22 cellular contexts compared by ENCODE assay signal in the genomic region with DNA sequence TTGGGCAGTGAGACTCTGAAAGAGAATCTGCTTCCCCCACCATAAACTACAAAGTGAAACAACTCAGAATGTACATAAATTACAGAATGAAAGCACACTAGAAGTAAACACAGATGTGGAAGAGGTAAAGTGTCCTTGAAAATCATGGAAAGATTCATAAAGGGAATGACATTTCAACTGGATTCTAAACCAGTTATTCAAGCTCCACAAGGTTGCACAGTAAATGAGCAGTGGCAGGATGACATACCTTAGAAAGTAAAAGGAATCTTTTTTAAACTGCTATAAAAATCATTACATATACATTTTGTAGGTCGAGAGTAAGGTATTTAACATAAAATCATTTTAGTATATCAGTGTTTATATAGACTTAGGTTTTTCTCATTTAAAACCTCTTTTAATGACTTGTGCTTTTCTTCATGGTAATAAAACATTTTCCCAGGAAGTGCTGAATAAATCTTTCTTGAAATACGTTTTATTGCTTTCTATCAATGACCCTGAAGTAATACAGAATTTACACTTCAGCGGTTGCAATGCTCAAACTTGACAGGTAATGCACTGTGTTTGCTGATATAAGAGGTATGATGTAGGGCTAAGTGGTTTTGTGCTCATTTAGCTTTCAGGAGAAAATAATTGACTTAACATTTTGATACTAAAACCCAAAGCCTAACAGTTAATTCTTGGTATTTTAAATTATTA.
DNase-seq lines count a peak whose midpoint lies in the region; ATAC-seq and TF ChIP-seq lines count a peak whose summit lies in the region.
"Had no signal": no experiment of that assay in that cellular context is flagged by ENCODE, and none has a peak within 500 bp of the region (broad histone marks: within the 10 kb centered on the region; RNA-seq: fewer than 3 reads in every experiment).

No MANE protein-coding gene starts in this region.

- H3K4me3 ChIP-seq in neural cell (ENCODE audit: low read length): peak overlapping the region; percentile 8
- H3K4me3 ChIP-seq: coronary artery, ovary, right lobe of liver, upper lobe of left lung had no signal

- ATAC-seq in left lobe of liver: no peak
- no peak for ATAC-seq in HG02884 (IDR thresholded peaks at IDR 0.05; ENCODE audit: unreplicated experiment)
- ATAC-seq: activated CD4-positive, CD25-positive, alpha-beta regulatory T cell treated with anti-CD3 and anti-CD28 coated beads, Interleukin-2, amount 50 U/mL, for 24 hours; activated CD8-positive, alpha-beta T cell treated with anti-CD3 and anti-CD28 coated beads for 36 hours; naive thymus-derived CD8-positive, alpha-beta T cell; right lobe of liver had no signal

- TF ChIP-seq RAD21 in neural cell (conservative IDR thresholded peaks at IDR 0.05): no peak

- H3K36me3 ChIP-seq in neural cell (ENCODE audit: insufficient read depth, low read length): no peaks in the 10 kb centered on the region
- H3K36me3 ChIP-seq: ovary, right lobe of liver, upper lobe of left lung had no signal

- DNase-seq in NCI-H1417 (lab: John Stamatoyannopoulos, UW) (peak; percentile 18 to 83 (median 76)), NCI-H1417 treated with DMSO at 0.1 percent for 48 hours (lab: John Stamatoyannopoulos, UW) (no peak), NCI-H2029 treated with DMSO at 0.1 percent for 48 hours (lab: John Stamatoyannopoulos, UW) (peak; percentile 36), amniotic epithelial cell (ENCODE audit: low read depth) (peak; percentile 19), NCI-H526 treated with DMSO at 0.1 percent for 48 hours (lab: John Stamatoyannopoulos, UW) (no peak), left lobe of liver (ENCODE audit: low spot score) (no peak)
- DNase-seq: activated CD8-positive, alpha-beta T cell treated with anti-CD3 and anti-CD28 coated beads for 36 hours; activated gamma-delta T cell treated with Interleukin-2 at 50 U/mL for 16 hours; activated T-cell treated with anti-CD3 and anti-CD28 coated beads for 4 hours; AML-193; CD8-positive, alpha-beta memory T cell; glutamatergic neuron; naive thymus-derived CD8-positive, alpha-beta T cell; NCI-H446 treated with DMSO at 0.1 percent for 48 hours; ovary; right lobe of liver; upper lobe of left lung had no signal

- H3K9me3 ChIP-seq in neural cell (ENCODE audit: low read length): no peaks in the 10 kb centered on the region
- H3K9me3 ChIP-seq: ovary, right lobe of liver, upper lobe of left lung had no signal

- H3K27me3 ChIP-seq in neural cell (ENCODE audit: insufficient read depth, low read depth, low read length): no peaks in the 10 kb centered on the region
- H3K27me3 ChIP-seq: right lobe of liver, upper lobe of left lung had no signal

- peak; percentile 59 for TF ChIP-seq EP300 in neural cell (conservative IDR thresholded peaks at IDR 0.05; ENCODE audit: poor library complexity, severe bottlenecking)

- H3K4me2 ChIP-seq in neural cell (ENCODE audit: low read length): peak overlapping the region; percentile 10

- H3F3A ChIP-seq in neural cell (ENCODE audit: insufficient read depth, low read length, poor library complexity, severe bottlenecking): no peaks in the 10 kb centered on the region

- no peaks in the 10 kb centered on the region for H4K20me1 ChIP-seq in neural cell (ENCODE audit: insufficient read depth)

- H3K27ac ChIP-seq in neural cell (ENCODE audit: low read length): peak overlapping the region; percentile 42
- H3K27ac ChIP-seq: 22Rv1, coronary artery, ovary, right lobe of liver, upper lobe of left lung had no signal

- no peak overlapping the region for H2AFZ ChIP-seq in neural cell (ENCODE audit: low read depth, low read length)

- no peak for TF ChIP-seq CTCF in neural cell (IDR thresholded peaks at IDR 0.05; ENCODE audit: poor library complexity, severe bottlenecking)

- H3K79me2 ChIP-seq in neural cell (replicated peaks; ENCODE audit: insufficient read depth, low read length): no peaks in the 10 kb centered on the region

- no peak overlapping the region for H3K9ac ChIP-seq in neural cell (ENCODE audit: low read length)

- H3K9me2 ChIP-seq in neural cell (ENCODE audit: insufficient read depth, low read length): no peaks in the 10 kb centered on the region

TF ChIP-seq in neural cell, 6 proteins besides CTCF, POLR2A, EP300 and RAD21:
- TF ChIP-seq, protein P1, sequence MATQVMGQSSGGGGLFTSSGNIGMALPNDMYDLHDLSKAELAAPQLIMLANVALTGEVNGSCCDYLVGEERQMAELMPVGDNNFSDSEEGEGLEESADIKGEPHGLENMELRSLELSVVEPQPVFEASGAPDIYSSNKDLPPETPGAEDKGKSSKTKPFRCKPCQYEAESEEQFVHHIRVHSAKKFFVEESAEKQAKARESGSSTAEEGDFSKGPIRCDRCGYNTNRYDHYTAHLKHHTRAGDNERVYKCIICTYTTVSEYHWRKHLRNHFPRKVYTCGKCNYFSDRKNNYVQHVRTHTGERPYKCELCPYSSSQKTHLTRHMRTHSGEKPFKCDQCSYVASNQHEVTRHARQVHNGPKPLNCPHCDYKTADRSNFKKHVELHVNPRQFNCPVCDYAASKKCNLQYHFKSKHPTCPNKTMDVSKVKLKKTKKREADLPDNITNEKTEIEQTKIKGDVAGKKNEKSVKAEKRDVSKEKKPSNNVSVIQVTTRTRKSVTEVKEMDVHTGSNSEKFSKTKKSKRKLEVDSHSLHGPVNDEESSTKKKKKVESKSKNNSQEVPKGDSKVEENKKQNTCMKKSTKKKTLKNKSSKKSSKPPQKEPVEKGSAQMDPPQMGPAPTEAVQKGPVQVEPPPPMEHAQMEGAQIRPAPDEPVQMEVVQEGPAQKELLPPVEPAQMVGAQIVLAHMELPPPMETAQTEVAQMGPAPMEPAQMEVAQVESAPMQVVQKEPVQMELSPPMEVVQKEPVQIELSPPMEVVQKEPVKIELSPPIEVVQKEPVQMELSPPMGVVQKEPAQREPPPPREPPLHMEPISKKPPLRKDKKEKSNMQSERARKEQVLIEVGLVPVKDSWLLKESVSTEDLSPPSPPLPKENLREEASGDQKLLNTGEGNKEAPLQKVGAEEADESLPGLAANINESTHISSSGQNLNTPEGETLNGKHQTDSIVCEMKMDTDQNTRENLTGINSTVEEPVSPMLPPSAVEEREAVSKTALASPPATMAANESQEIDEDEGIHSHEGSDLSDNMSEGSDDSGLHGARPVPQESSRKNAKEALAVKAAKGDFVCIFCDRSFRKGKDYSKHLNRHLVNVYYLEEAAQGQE (IDR thresholded peaks at IDR 0.05; ENCODE audit: borderline replicate concordance): peak; percentile 25
- no peak for TF ChIP-seq TAF1 (IDR thresholded peaks at IDR 0.05; ENCODE audit: low read depth)
- peak; percentile 78 for TF ChIP-seq POLR2AphosphoS5 (IDR thresholded peaks at IDR 0.05)
- TF ChIP-seq SMC3 (conservative IDR thresholded peaks at IDR 0.05; ENCODE audit: poor library complexity): no peak
TF ChIP-seq in neural cell: peak in this region for 2.

Comparison
In these comparisons a context has a peak if more than half of its experiments do, and no peak if none do; other contexts are left out.
1. DNase-seq: peak in NCI-H1417 (3 of 3), NCI-H2029 treated with DMSO at 0.1 percent for 48 hours (single experiment) and amniotic epithelial cell (single experiment); none in NCI-H1417 treated with DMSO at 0.1 percent for 48 hours (single experiment), NCI-H526 treated with DMSO at 0.1 percent for 48 hours (single experiment) and left lobe of liver (single experiment).